Comparison of ENCODE assay signal across 9 cellular contexts in the genomic region with DNA sequence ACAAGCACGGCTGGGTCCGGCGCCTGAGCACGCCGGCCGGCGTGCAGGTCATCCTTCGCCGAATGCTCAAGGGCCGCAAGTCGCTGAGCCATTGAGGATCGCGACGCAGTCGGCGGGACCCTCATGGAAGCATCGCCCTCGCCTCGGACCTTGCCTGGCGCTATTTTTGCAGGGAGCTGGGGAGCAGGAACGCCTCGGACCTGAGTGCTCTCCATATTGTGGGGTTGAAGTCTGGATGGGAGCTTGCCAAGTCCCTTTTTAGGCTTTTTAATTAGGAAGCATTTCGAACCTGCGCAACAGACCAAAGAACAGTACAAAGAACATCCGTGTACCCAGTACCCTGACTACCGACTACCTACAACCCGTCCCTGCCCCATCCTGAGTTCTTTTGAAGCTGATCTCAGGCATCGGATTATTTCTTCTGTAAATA. TPM values are rescaled to one million over a fixed set of nuclear protein-coding genes. Genes with fewer than 3 reads are reported as not detected.
DNase-seq lines count a peak whose midpoint lies in the region; ATAC-seq, FAIRE-seq and TF ChIP-seq lines count a peak whose summit lies in the region.
"Had no signal": no experiment of that assay in that cellular context is flagged by ENCODE, and none has a peak within 500 bp of the region (broad histone marks: within the 10 kb centered on the region; RNA-seq: fewer than 3 reads in every experiment).

No MANE protein-coding gene starts in this region.

- no peak overlapping the region for H3K23ac ChIP-seq in mesendoderm (ENCODE audit: low read length)

- no peak for FAIRE-seq in GM12878 (lab: Jason Lieb, UNC)
- FAIRE-seq: islet of Langerhans had no signal

- RAD21 ChIA-PET in GM12878 (lab: Charles Lee; ENCODE audit: unreplicated experiment): interaction anchor here (0.9 kb wide), 1 partner anchor 14 kb away, joined by 4 read pairs; no protein-coding TSS in a partner anchor

- peak overlapping the region; percentile 64 for H3K4ac ChIP-seq in mesendoderm (ENCODE audit: low read depth, low read length)

- no peak overlapping the region for H2BK5ac ChIP-seq in mesendoderm (ENCODE audit: low read length)

- no peak overlapping the region for H4K5ac ChIP-seq in mesendoderm (ENCODE audit: low read length)

- H2BK15ac ChIP-seq in mesendoderm (replicated peaks; ENCODE audit: low read depth): no peak overlapping the region

- H4K20me1 ChIP-seq in GM12878 (ENCODE audit: control insufficient read depth, insufficient read depth): peaks cover 3% of the 10 kb centered on the region; the same call in 1 of the 2 replicates

- in situ Hi-C loops in GM12878 (cut with MboI): no loop called here

- H2AFZ ChIP-seq in GM12878 (ENCODE audit: control insufficient read depth, low read depth, low read length): peak overlapping the region; percentile 98

- intact Hi-C loops in A673 (cut with micrococcal nuclease; ENCODE audit: unreplicated experiment) (no loop called here), GM12878 (cut with micrococcal nuclease; ENCODE audit: unreplicated experiment) (loop anchor here (10.0 kb wide), 1 partner anchor 411 kb away; no protein-coding TSS in a partner anchor)

- H3K4me3 ChIP-seq in A673 (ENCODE audit: low read depth, low read length, poor library complexity, severe bottlenecking) (peak overlapping the region; percentile 70), GM12878 (peak overlapping the region; percentile 83), mesendoderm (ENCODE audit: low read length) (peak overlapping the region; percentile 59)

- no peak overlapping the region for H4K8ac ChIP-seq in mesendoderm (ENCODE audit: low read depth, low read length)

- peak overlapping the region; percentile 95 for H3K56ac ChIP-seq in mesendoderm (ENCODE audit: low read length)

- H3K4me2 ChIP-seq in GM12878 (ENCODE audit: control insufficient read depth, insufficient read depth) (peak overlapping the region; percentile 38), mesendoderm (ENCODE audit: low read length) (peak overlapping the region; percentile 58)

- H3K36me3 ChIP-seq in A673 (ENCODE audit: insufficient read depth, low read length, poor library complexity, severe bottlenecking) (no peaks in the 10 kb centered on the region), GM12878 (ENCODE audit: control insufficient read depth in 2 of 2, insufficient read depth in 2 of 2, low read length in 1 of 2) (no peaks in the 10 kb centered on the region), mesendoderm (ENCODE audit: control insufficient read depth, insufficient read depth, low read length) (no peaks in the 10 kb centered on the region)

- peaks cover 8% of the 10 kb centered on the region for H3K79me1 ChIP-seq in mesendoderm (ENCODE audit: low read length)

- H3K27me3 ChIP-seq in A673 (replicated peaks; ENCODE audit: insufficient read depth, low read depth, low read length, poor library complexity) (no peaks in the 10 kb centered on the region), GM12878 (replicated peaks in 1 of 2; ENCODE audit: control insufficient read depth in 2 of 2, insufficient read depth in 2 of 2, low read length in 1 of 2) (no peaks in the 10 kb centered on the region), mesendoderm (ENCODE audit: insufficient read depth, low read length, poor library complexity) (no peaks in the 10 kb centered on the region)

- peak overlapping the region; percentile 70 for H3K18ac ChIP-seq in mesendoderm (ENCODE audit: low read length)

- H3K9me3 ChIP-seq in A673 (ENCODE audit: low read depth, low read length, poor library complexity, severe bottlenecking) (no peaks in the 10 kb centered on the region), GM12878 (replicated peaks; ENCODE audit: control insufficient read depth, insufficient read depth, low read length) (no peaks in the 10 kb centered on the region)

- 3% methylated on average over 28 of the region's 28 CpGs for WGBS in GM12878 (ENCODE audit: insufficient coverage, insufficient replicate concordance, low lambda C conversion rate, missing lambda C conversion rate)
- no CpG with 5 or more reads among the region's 28 CpGs for WGBS in mesendoderm (ENCODE audit: extremely low coverage, insufficient coverage, low lambda C conversion rate)

- POLR2A ChIA-PET in A673 (lab: Charles Lee; ENCODE audit: low non-redundant PET): no interaction called here
- POLR2A ChIA-PET in GM12878 (lab: Charles Lee): interaction anchor here (0.6 to 1.0 kb wide), 6 partner anchors 30 to 432 kb away, joined by 3 to 4 read pairs (median 4); partner anchors contain the start of gene BST2

- H3K4me1 ChIP-seq in A673 (ENCODE audit: insufficient read depth, low read length, poor library complexity, severe bottlenecking) (peaks cover 19% of the 10 kb centered on the region), GM12878 (ENCODE audit: control insufficient read depth, insufficient read depth, low read length) (peaks cover 26% of the 10 kb centered on the region), mesendoderm (ENCODE audit: control insufficient read depth, low read depth, low read length) (peaks cover 6% of the 10 kb centered on the region)

- no peak overlapping the region for H2AK5ac ChIP-seq in mesendoderm (ENCODE audit: low read length)

- SMC1A ChIA-PET in GM12878 (lab: Charles Lee; ENCODE audit: uncharacterized antibody, unreplicated experiment): interaction anchor here (0.9 to 2.1 kb wide), 3 partner anchors 14 to 113 kb away, joined by 3 to 7 read pairs (median 4); partner anchors contain the start of gene MVB12A

- peak overlapping the region; percentile 84 for H3K9ac ChIP-seq in GM12878 (ENCODE audit: control insufficient read depth, insufficient read depth, low read length)
- peak overlapping the region; percentile 90 for H3K9ac ChIP-seq in mesendoderm (ENCODE audit: low read length)

- peak overlapping the region; percentile 85 for H3K27ac ChIP-seq in A673 (ENCODE audit: low read depth, low read length, poor library complexity, severe bottlenecking)
- H3K27ac ChIP-seq in GM12878 (ENCODE audit: control insufficient read depth, insufficient read depth): peak overlapping the region; percentile 84
- H3K27ac ChIP-seq in mesendoderm (ENCODE audit: low read depth, low read length): peak overlapping the region; percentile 76

- no peak for TF ChIP-seq EP300 in GM12878 (IDR thresholded peaks at IDR 0.05; ENCODE audit: borderline replicate concordance in 1 of 2, control insufficient read depth in 1 of 2, low read depth in 2 of 2, low read length in 2 of 2)

- TF ChIP-seq RAD21 in GM12878 (IDR thresholded peaks at IDR 0.05; ENCODE audit: insufficient read depth, low read depth, low read length): no peak

- TF ChIP-seq POLR2A in GM12878 (IDR thresholded peaks at IDR 0.05; ENCODE audit: low read depth, low read length): no peak

- ATAC-seq in HG03196 (IDR thresholded peaks at IDR 0.05; ENCODE audit: unreplicated experiment) (peak; percentile 3), GM12878 (no peak), GM19395 (IDR thresholded peaks at IDR 0.05; ENCODE audit: unreplicated experiment) (no peak), HG02623 (IDR thresholded peaks at IDR 0.05; ENCODE audit: unreplicated experiment) (no peak)

- no peak for DNase-seq in A673 (ENCODE audit: low spot score)
- DNase-seq in GM12878 (ENCODE audit: low read depth, low spot score): no peak
- DNase-seq in mesendoderm: no peak
- no peak for DNase-seq in SW 1271 (lab: John Stamatoyannopoulos, UW)
- no peak for DNase-seq in NOMO-1 treated with dmso at 0.1 percent for 144 hours (lab: John Stamatoyannopoulos, UW; ENCODE audit: unreplicated experiment)

- no peak overlapping the region for H2BK120ac ChIP-seq in mesendoderm (ENCODE audit: low read depth, low read length)

- H3K79me2 ChIP-seq in GM12878 (ENCODE audit: control insufficient read depth, insufficient read depth, low read length): peaks cover 29% of the 10 kb centered on the region
- peaks cover 12% of the 10 kb centered on the region for H3K79me2 ChIP-seq in mesendoderm (ENCODE audit: control insufficient read depth, insufficient read depth, low read length)

- CTCF ChIA-PET in A673 (lab: Charles Lee): interaction anchor here (0.6 to 0.7 kb wide), 4 partner anchors 13 to 716 kb away, joined by 3 to 10 read pairs (median 4); no protein-coding TSS in a partner anchor
- CTCF ChIA-PET in GM12878 (lab: Yijun Ruan, JAX): interaction anchor here (0.6 to 5.0 kb wide), 4 partner anchors 13 to 93 kb away, joined by 3 to 43 read pairs (median 4); no protein-coding TSS in a partner anchor

- no peak for TF ChIP-seq CTCF in A673 (conservative IDR thresholded peaks at IDR 0.05; ENCODE audit: low read depth, low read length)
- TF ChIP-seq CTCF in GM12878 (IDR thresholded peaks at IDR 0.05 in 2 of 3, conservative IDR thresholded peaks at IDR 0.05 in 1 of 3; ENCODE audit: control insufficient read depth in 2 of 3, extremely low read depth in 1 of 3, insufficient read depth in 1 of 3, low read depth in 3 of 3, low read length in 3 of 3): no peak

- BruUV-seq in A673 (replicated peaks; lab: Mats Ljungman, UMichigan) (TSS peak; percentile 24), GM12878 (replicated peaks; lab: Mats Ljungman, UMichigan) (no TSS peak)

RNA-seq across cellular contexts. Expression of gene MRPL34, which starts 0.6 kb away (rescaled TPM):
- 91.8 and 93.1 TPM in 2 replicates for total RNA-seq in A673 (2021)
- total RNA-seq in GM12878 (2013; cell fraction: nucleolus; rRNA removed): 4.3 and 7.7 TPM in 2 replicates
- total RNA-seq in GM12878 (2014; rRNA removed): 118 and 126 TPM in 2 replicates
- 33.4 and 37.2 TPM in 2 replicates for total RNA-seq in GM12878 (2014; rRNA removed; fragmentation: Illumina TruSeq; extraction: Trizol)
- 90.5 and 92.1 TPM in 2 replicates for total RNA-seq in GM12878 (2021)
- polyA plus RNA-seq in GM12878 (2011; ENCODE audit: low read depth): 18.2 TPM
- polyA plus RNA-seq in GM12878 (2011; rRNA removed): 59.0 and 66.8 TPM in 2 replicates
- polyA plus RNA-seq in GM12878 (2011; cell fraction: cytosol; rRNA removed): 86.5 and 89.3 TPM in 2 replicates
- polyA plus RNA-seq in GM12878 (2011; cell fraction: nucleus; rRNA removed): 24.2 and 35.6 TPM in 2 replicates
- polyA plus RNA-seq in GM12878 (2012): 45.5 and 50.4 TPM in 2 replicates
- 28.1 and 41.6 TPM in 2 replicates for polyA plus RNA-seq in GM12878 (2014; fragmentation: Illumina TruSeq; extraction: Trizol)
- polyA plus RNA-seq in GM12878 (2014; fragmentation: Nextera tagmentation; extraction: Ambion mirVana): 10 to 100 TPM in 1 of 2 experiments, 1 to 10 TPM in 1; 8.6 to 25.2 TPM
- 198 and 209 TPM in 2 replicates for polyA plus RNA-seq in GM12878 (2014; rRNA removed)
- 100 to 1,000 TPM; 169 TPM for polyA plus RNA-seq in GM12878 (2016; fragmentation: Nextera tagmentation; extraction: Ambion mirVana)
- polyA minus RNA-seq in GM12878 (2011; rRNA and poly(A)+ RNA removed): 12.1 and 20.0 TPM in 2 replicates
- polyA minus RNA-seq in GM12878 (2011; cell fraction: cytosol; rRNA and poly(A)+ RNA removed): 10.2 and 12.7 TPM in 2 replicates
- polyA minus RNA-seq in GM12878 (2011; cell fraction: nucleus; rRNA and poly(A)+ RNA removed): 4.6 and 7.7 TPM in 2 replicates
- 73.8 TPM for polyA plus RNA-seq in mesendoderm (2013, experiment 1 of 2)
- 75.8 TPM for polyA plus RNA-seq in mesendoderm (2013, experiment 2 of 2)

RNA-seq across cellular contexts. Expression of gene DDA1, which starts 3.1 kb away (rescaled TPM):
- 67.2 and 68.5 TPM in 2 replicates for total RNA-seq in A673 (2021)
- 9.0 and 11.5 TPM in 2 replicates for total RNA-seq in GM12878 (2013; cell fraction: nucleolus; rRNA removed)
- total RNA-seq in GM12878 (2014; rRNA removed): 33.3 and 36.0 TPM in 2 replicates
- total RNA-seq in GM12878 (2014; rRNA removed; fragmentation: Illumina TruSeq; extraction: Trizol): 26.1 and 31.1 TPM in 2 replicates
- total RNA-seq in GM12878 (2021): 42.8 and 53.5 TPM in 2 replicates
- 14.8 TPM for polyA plus RNA-seq in GM12878 (2011; ENCODE audit: low read depth)
- polyA plus RNA-seq in GM12878 (2011; rRNA removed): 23.6 and 33.4 TPM in 2 replicates
- polyA plus RNA-seq in GM12878 (2011; cell fraction: cytosol; rRNA removed): 29.7 and 46.8 TPM in 2 replicates
- 51.0 and 57.0 TPM in 2 replicates for polyA plus RNA-seq in GM12878 (2011; cell fraction: nucleus; rRNA removed)
- polyA plus RNA-seq in GM12878 (2012): 41.8 and 55.6 TPM in 2 replicates
- polyA plus RNA-seq in GM12878 (2014; fragmentation: Illumina TruSeq; extraction: Trizol): 31.7 and 62.8 TPM in 2 replicates
- polyA plus RNA-seq in GM12878 (2014; fragmentation: Nextera tagmentation; extraction: Ambion mirVana): 1 to 10 TPM in 1 of 2 experiments, under 1 TPM in 1; 0.76 to 2.8 TPM
- polyA plus RNA-seq in GM12878 (2014; rRNA removed): 71.0 and 77.5 TPM in 2 replicates
- 10 to 100 TPM; 61.5 to 63.8 TPM for polyA plus RNA-seq in GM12878 (2016; fragmentation: Nextera tagmentation; extraction: Ambion mirVana)
- 11.6 and 12.9 TPM in 2 replicates for polyA minus RNA-seq in GM12878 (2011; rRNA and poly(A)+ RNA removed)
- polyA minus RNA-seq in GM12878 (2011; cell fraction: cytosol; rRNA and poly(A)+ RNA removed): 5.3 and 12.0 TPM in 2 replicates
- 4.6 and 9.6 TPM in 2 replicates for polyA minus RNA-seq in GM12878 (2011; cell fraction: nucleus; rRNA and poly(A)+ RNA removed)
- polyA plus RNA-seq in mesendoderm (2013, experiment 1 of 2): 87.4 TPM
- 85.3 TPM for polyA plus RNA-seq in mesendoderm (2013, experiment 2 of 2)

RNA-seq across cellular contexts. Expression of gene ABHD8, which starts 3.1 kb away (rescaled TPM):
- total RNA-seq in A673 (2021): 11.0 and 16.8 TPM in 2 replicates
- 7.8 and 8.0 TPM in 2 replicates for total RNA-seq in GM12878 (2013; cell fraction: nucleolus; rRNA removed)
- total RNA-seq in GM12878 (2014; rRNA removed): 8.8 and 12.0 TPM in 2 replicates
- 2.1 TPM in 2 replicates for total RNA-seq in GM12878 (2014; rRNA removed; fragmentation: Illumina TruSeq; extraction: Trizol)
- total RNA-seq in GM12878 (2021): 10.0 and 13.1 TPM in 2 replicates
- polyA plus RNA-seq in GM12878 (2011; ENCODE audit: low read depth): 2.4 TPM
- 1.6 and 3.5 TPM in 2 replicates for polyA plus RNA-seq in GM12878 (2011; rRNA removed)
- 6.7 and 12.3 TPM in 2 replicates for polyA plus RNA-seq in GM12878 (2011; cell fraction: cytosol; rRNA removed)
- 4.7 TPM in 2 replicates for polyA plus RNA-seq in GM12878 (2011; cell fraction: nucleus; rRNA removed)
- 8.8 TPM in 2 replicates for polyA plus RNA-seq in GM12878 (2012)
- 0.55 and 1.5 TPM in 2 replicates for polyA plus RNA-seq in GM12878 (2014; fragmentation: Illumina TruSeq; extraction: Trizol)
- under 1 TPM; 0.03 to 0.04 TPM for polyA plus RNA-seq in GM12878 (2014; fragmentation: Nextera tagmentation; extraction: Ambion mirVana)
- polyA plus RNA-seq in GM12878 (2014; rRNA removed): 11.8 and 13.1 TPM in 2 replicates
- 10 to 100 TPM in 1 of 2 experiments, 1 to 10 TPM in 1; 8.4 to 12.5 TPM for polyA plus RNA-seq in GM12878 (2016; fragmentation: Nextera tagmentation; extraction: Ambion mirVana)
- 4.5 and 6.7 TPM in 2 replicates for polyA minus RNA-seq in GM12878 (2011; rRNA and poly(A)+ RNA removed)
- polyA minus RNA-seq in GM12878 (2011; cell fraction: cytosol; rRNA and poly(A)+ RNA removed): 3.4 and 5.3 TPM in 2 replicates
- polyA minus RNA-seq in GM12878 (2011; cell fraction: nucleus; rRNA and poly(A)+ RNA removed): 3.6 and 4.4 TPM in 2 replicates
- 4.9 TPM for polyA plus RNA-seq in mesendoderm (2013, experiment 1 of 2)
- polyA plus RNA-seq in mesendoderm (2013, experiment 2 of 2): 5.1 TPM

RNA-seq across cellular contexts. Expression of gene ANKLE1, which starts 24.6 kb away (rescaled TPM):
- total RNA-seq in A673 (2021): 15.8 and 17.5 TPM in 2 replicates
- 14.1 and 14.4 TPM in 2 replicates for total RNA-seq in GM12878 (2013; cell fraction: nucleolus; rRNA removed)
- total RNA-seq in GM12878 (2014; rRNA removed): 10.7 and 13.4 TPM in 2 replicates
- 4.6 and 5.5 TPM in 2 replicates for total RNA-seq in GM12878 (2014; rRNA removed; fragmentation: Illumina TruSeq; extraction: Trizol)
- 13.1 and 16.0 TPM in 2 replicates for total RNA-seq in GM12878 (2021)
- 1.2 TPM for polyA plus RNA-seq in GM12878 (2011; ENCODE audit: low read depth)
- 2.2 and 4.4 TPM in 2 replicates for polyA plus RNA-seq in GM12878 (2011; rRNA removed)
- 4.9 and 8.8 TPM in 2 replicates for polyA plus RNA-seq in GM12878 (2011; cell fraction: cytosol; rRNA removed)
- polyA plus RNA-seq in GM12878 (2011; cell fraction: nucleus; rRNA removed): 20.6 and 30.5 TPM in 2 replicates
- 3.6 and 4.6 TPM in 2 replicates for polyA plus RNA-seq in GM12878 (2012)
- 6.2 and 8.4 TPM in 2 replicates for polyA plus RNA-seq in GM12878 (2014; fragmentation: Illumina TruSeq; extraction: Trizol)
- polyA plus RNA-seq in GM12878 (2014; fragmentation: Nextera tagmentation; extraction: Ambion mirVana): 1 to 10 TPM; 2.2 to 2.3 TPM
- polyA plus RNA-seq in GM12878 (2014; rRNA removed): 17.9 and 20.8 TPM in 2 replicates
- polyA plus RNA-seq in GM12878 (2016; fragmentation: Nextera tagmentation; extraction: Ambion mirVana): 10 to 100 TPM; 16.5 to 16.6 TPM
- polyA minus RNA-seq in GM12878 (2011; rRNA and poly(A)+ RNA removed): 2.4 and 5.0 TPM in 2 replicates
- polyA minus RNA-seq in GM12878 (2011; cell fraction: cytosol; rRNA and poly(A)+ RNA removed): 3.6 and 4.7 TPM in 2 replicates
- polyA minus RNA-seq in GM12878 (2011; cell fraction: nucleus; rRNA and poly(A)+ RNA removed): 9.4 and 19.7 TPM in 2 replicates
- polyA plus RNA-seq in mesendoderm (2013, experiment 1 of 2): 1.6 TPM
- polyA plus RNA-seq in mesendoderm (2013, experiment 2 of 2): 1.8 TPM

RNA-seq across cellular contexts. Expression of gene ANO8, which starts 28.4 kb away (rescaled TPM):
- 18.6 and 22.1 TPM in 2 replicates for total RNA-seq in A673 (2021)
- 5.8 and 6.9 TPM in 2 replicates for total RNA-seq in GM12878 (2013; cell fraction: nucleolus; rRNA removed)
- 1.3 and 1.5 TPM in 2 replicates for total RNA-seq in GM12878 (2014; rRNA removed)
- total RNA-seq in GM12878 (2014; rRNA removed; fragmentation: Illumina TruSeq; extraction: Trizol): 0.58 and 0.60 TPM in 2 replicates
- total RNA-seq in GM12878 (2021): 5.1 and 6.7 TPM in 2 replicates
- 0.62 TPM for polyA plus RNA-seq in GM12878 (2011; ENCODE audit: low read depth)
- polyA plus RNA-seq in GM12878 (2011; rRNA removed): 0.45 and 0.81 TPM in 2 replicates
- polyA plus RNA-seq in GM12878 (2011; cell fraction: cytosol; rRNA removed): 0.97 and 0.99 TPM in 2 replicates
- polyA plus RNA-seq in GM12878 (2011; cell fraction: nucleus; rRNA removed): 8.5 and 12.4 TPM in 2 replicates
- polyA plus RNA-seq in GM12878 (2012): 2.1 and 2.3 TPM in 2 replicates
- 0.38 and 1.1 TPM in 2 replicates for polyA plus RNA-seq in GM12878 (2014; fragmentation: Illumina TruSeq; extraction: Trizol)
- polyA plus RNA-seq in GM12878 (2014; fragmentation: Nextera tagmentation; extraction: Ambion mirVana): under 1 TPM; 0.04 to 0.05 TPM
- polyA plus RNA-seq in GM12878 (2014; rRNA removed): 4.3 and 5.1 TPM in 2 replicates
- polyA plus RNA-seq in GM12878 (2016; fragmentation: Nextera tagmentation; extraction: Ambion mirVana): 1 to 10 TPM; 1.0 to 1.1 TPM
- polyA minus RNA-seq in GM12878 (2011; rRNA and poly(A)+ RNA removed): 0.73 and 0.93 TPM in 2 replicates
- 0.40 and 0.42 TPM in 2 replicates for polyA minus RNA-seq in GM12878 (2011; cell fraction: cytosol; rRNA and poly(A)+ RNA removed)
- polyA minus RNA-seq in GM12878 (2011; cell fraction: nucleus; rRNA and poly(A)+ RNA removed): 1.9 and 5.3 TPM in 2 replicates
- polyA plus RNA-seq in mesendoderm (2013, experiment 1 of 2): 4.2 TPM
- 4.3 TPM for polyA plus RNA-seq in mesendoderm (2013, experiment 2 of 2)
